ENCODE assay signal across 8 cellular contexts in the genomic region with DNA sequence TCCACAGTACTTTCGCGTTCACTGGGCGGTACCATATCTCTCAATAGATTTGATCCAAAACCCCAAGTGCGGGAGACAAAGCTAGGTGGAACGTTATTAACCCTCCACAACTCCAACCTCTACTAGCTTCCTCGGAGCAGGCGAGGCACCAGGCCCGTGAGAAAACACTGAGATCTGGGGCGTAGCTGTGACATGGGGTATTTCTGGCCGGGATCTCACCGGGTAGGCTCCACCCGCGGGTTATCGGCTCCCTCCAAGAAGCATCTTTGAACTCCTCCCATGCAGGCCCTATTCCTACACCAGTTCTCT. TPM values are rescaled to one million over a fixed set of nuclear protein-coding genes. Genes with fewer than 3 reads are reported as not detected.
DNase-seq lines count a peak whose midpoint lies in the region; ATAC-seq and TF ChIP-seq lines count a peak whose summit lies in the region.

No MANE protein-coding gene starts in this region.

- no peak for TF ChIP-seq POLR2A in IMR-90 (IDR thresholded peaks at IDR 0.05; ENCODE audit: low read depth, low read length)

- H3K4me2 ChIP-seq in IMR-90 (ENCODE audit: low read depth, low read length) (peak overlapping the region; percentile 82), mesendoderm (ENCODE audit: low read length) (peak overlapping the region; percentile 81)

- H3K36me3 ChIP-seq in IMR-90 (ENCODE audit: control insufficient read depth, insufficient read depth, low read length) (no peaks in the 10 kb centered on the region), mesendoderm (ENCODE audit: control insufficient read depth, insufficient read depth, low read length) (no peaks in the 10 kb centered on the region), aorta (ENCODE audit: control insufficient read depth in 1 of 2, insufficient read depth in 2 of 2, low read length in 1 of 2) (no peaks in the 10 kb centered on the region)

- POLR2A ChIA-PET in IMR-90 (lab: Charles Lee; ENCODE audit: unreplicated experiment), result interaction anchor here (0.6 kb wide), 1 partner anchor 385 kb away, joined by 4 read pairs; no protein-coding TSS in a partner anchor

- H2BK15ac ChIP-seq in IMR-90 (ENCODE audit: low read depth, low read length) (peak overlapping the region; percentile 58; the same call in 1 of the 3 replicates), mesendoderm (replicated peaks; ENCODE audit: low read depth) (no peak overlapping the region)

- H3K4me3 ChIP-seq in IMR-90 (ENCODE audit: insufficient read depth, low read depth, low read length) (peak overlapping the region; percentile 68), mesendoderm (ENCODE audit: low read length) (peak overlapping the region; percentile 80), aorta (ENCODE audit: low read length in 2 of 2) (peak overlapping the region; percentile 68 to 86)

- H3K4me3 Mint-ChIP-seq in chondrocyte (ENCODE audit: unreplicated experiment), result peak overlapping the region; percentile 89

- 0 out of 2 replicates have a peak overlapping the region, but pooled peaks have one; percentile 10 for H3K18ac ChIP-seq in IMR-90 (ENCODE audit: low read depth, low read length)
- no peak overlapping the region for H3K18ac ChIP-seq in mesendoderm (ENCODE audit: low read length)

- H3K9ac ChIP-seq in IMR-90 (ENCODE audit: low read depth, low read length) (peak overlapping the region; percentile 73), mesendoderm (ENCODE audit: low read length) (peak overlapping the region; percentile 71)

- H2BK120ac ChIP-seq in IMR-90 (ENCODE audit: low read depth, low read length) (peak overlapping the region; percentile 37), mesendoderm (ENCODE audit: low read depth, low read length) (no peak overlapping the region)

- H3K79me2 ChIP-seq in mesendoderm (ENCODE audit: control insufficient read depth, insufficient read depth, low read length), result no peaks in the 10 kb centered on the region

- DNase-seq in IMR-90 (no peak), chondrocyte (ENCODE audit: low spot score) (peak; percentile 53), mesendoderm (no peak), aorta (no peak), NCI-H69 (lab: John Stamatoyannopoulos, UW) (no peak), DMS 273 treated with DMSO at 0.1 percent for 48 hours (lab: John Stamatoyannopoulos, UW) (no peak)

- H3K4ac ChIP-seq in IMR-90 (ENCODE audit: low read depth, low read length), result peak overlapping the region; percentile 77
- H3K4ac ChIP-seq in mesendoderm (ENCODE audit: low read depth, low read length), result no peak overlapping the region

- no peaks in the 10 kb centered on the region for H3K4me1 ChIP-seq in IMR-90 (ENCODE audit: control insufficient read depth, insufficient read depth, low read length)
- no peaks in the 10 kb centered on the region for H3K4me1 ChIP-seq in mesendoderm (ENCODE audit: control insufficient read depth, low read depth, low read length)
- peaks cover 0 to 2% of the 10 kb centered on the region in 2 donors for H3K4me1 ChIP-seq in aorta (ENCODE audit: control insufficient read depth in 1 of 2, insufficient read depth in 2 of 2, low read length in 2 of 2)

- H3K9me1 ChIP-seq in IMR-90 (ENCODE audit: insufficient read depth, low read length), result no peaks in the 10 kb centered on the region

- no peak for TF ChIP-seq CTCF in IMR-90 (conservative IDR thresholded peaks at IDR 0.05; ENCODE audit: low read depth, low read length)
- TF ChIP-seq CTCF in chondrocyte (IDR thresholded peaks at IDR 0.05), result no peak

- CTCF ChIA-PET in IMR-90 (lab: Yijun Ruan, JAX), result no interaction called here

- WGBS in IMR-90 (ENCODE audit: extremely low coverage in 2 of 2, insufficient read length in 1 of 2), 2 experiments, result no CpG with 5 or more reads among the region's 14 CpGs
- WGBS in mesendoderm (ENCODE audit: extremely low coverage, insufficient coverage, low lambda C conversion rate), result no CpG with 5 or more reads among the region's 14 CpGs
- WGBS in aorta, 2 donors, result 0 to 1% methylated on average over 14 of the region's 14 CpGs

- dilution Hi-C loops in IMR-90 (cut with HindIII; ENCODE audit: low sequenced_read_pairs, unreplicated experiment), result no loop called here

- H4K5ac ChIP-seq in IMR-90 (ENCODE audit: low read depth, low read length), result peak overlapping the region; percentile 79
- H4K5ac ChIP-seq in mesendoderm (ENCODE audit: low read length), result no peak overlapping the region

- H3K23ac ChIP-seq in IMR-90 (ENCODE audit: low read depth, low read length) (peak overlapping the region; percentile 37; the same call in 1 of the 2 replicates), mesendoderm (ENCODE audit: low read length) (no peak overlapping the region)

- H3K56ac ChIP-seq in IMR-90 (ENCODE audit: extremely low read depth, insufficient read depth, low read length) (peak overlapping the region; percentile 76), mesendoderm (ENCODE audit: low read length) (peak overlapping the region; percentile 86)

- H3K79me1 ChIP-seq in IMR-90 (ENCODE audit: low read depth in 1 of 2, low read length in 2 of 2), result peaks cover 13 to 20% of the 10 kb centered on the region in 2 experiments; a peak in 3 of 4 replicates
- no peaks in the 10 kb centered on the region for H3K79me1 ChIP-seq in mesendoderm (ENCODE audit: low read length)

- H2AK5ac ChIP-seq in IMR-90 (ENCODE audit: low read depth, low read length), result no peak overlapping the region
- no peak overlapping the region for H2AK5ac ChIP-seq in mesendoderm (ENCODE audit: low read length)

- H3K27ac ChIP-seq in IMR-90 (ENCODE audit: insufficient read depth, low read length), result peak overlapping the region; percentile 59
- H3K27ac ChIP-seq in mesendoderm (ENCODE audit: low read depth, low read length), result no peak overlapping the region
- H3K27ac ChIP-seq in aorta (ENCODE audit: low read depth in 1 of 2, low read length in 2 of 2), result no peak overlapping the region

- H4K91ac ChIP-seq in IMR-90 (ENCODE audit: insufficient read depth, low read depth, low read length), result peak overlapping the region; percentile 40

- in situ Hi-C loops in IMR-90 (cut with MboI; ENCODE audit: low sequenced_read_pairs), result no loop called here

- TF ChIP-seq RAD21 in IMR-90 (IDR thresholded peaks at IDR 0.05; ENCODE audit: low read length), result no peak

- H2AFZ ChIP-seq in IMR-90 (replicated peaks; ENCODE audit: low read length, poor library complexity), result peak overlapping the region; percentile 99

- no peaks in the 10 kb centered on the region for H3K27me3 ChIP-seq in IMR-90 (ENCODE audit: control insufficient read depth, insufficient read depth, low read length)
- H3K27me3 ChIP-seq in mesendoderm (ENCODE audit: insufficient read depth, low read length, poor library complexity), result no peaks in the 10 kb centered on the region
- no peaks in the 10 kb centered on the region for H3K27me3 ChIP-seq in aorta (ENCODE audit: control insufficient read depth in 1 of 2, insufficient read depth in 2 of 2, low read length in 1 of 2)

- H3K9me3 ChIP-seq in IMR-90 (ENCODE audit: control insufficient read depth, insufficient read depth, low read length), result no peaks in the 10 kb centered on the region
- no peaks in the 10 kb centered on the region for H3K9me3 ChIP-seq in aorta (ENCODE audit: control insufficient read depth, low read length)

- intact Hi-C loops in IMR-90 (cut with micrococcal nuclease), result loop anchor here (10.0 kb wide), 1 partner anchor 1054 kb away; a partner anchor contains a TSS
- intact Hi-C loops in aorta (cut with DNase I), result no loop called here

- H3K14ac ChIP-seq in IMR-90 (replicated peaks; ENCODE audit: low read depth, low read length), result peak overlapping the region; percentile 77

- peak overlapping the region; percentile 45 for H2AK9ac ChIP-seq in IMR-90 (replicated peaks; ENCODE audit: low read depth, low read length, poor library complexity)

- H3K27me3 Mint-ChIP-seq in chondrocyte (ENCODE audit: low read depth), result peaks cover 3% of the 10 kb centered on the region

- no peaks in the 10 kb centered on the region for H3K36me3 Mint-ChIP-seq in chondrocyte (ENCODE audit: low read depth)

- no peaks in the 10 kb centered on the region for H3K9me3 Mint-ChIP-seq in chondrocyte (ENCODE audit: low read depth)

- H3K27ac Mint-ChIP-seq in chondrocyte (ENCODE audit: unreplicated experiment), result peak overlapping the region; percentile 95

- BruUV-seq in IMR-90 (replicated peaks; lab: Mats Ljungman, UMichigan), result no TSS peak

- no peaks in the 10 kb centered on the region for H4K20me1 ChIP-seq in IMR-90 (ENCODE audit: insufficient read depth, low read length)

- H2BK20ac ChIP-seq in IMR-90 (ENCODE audit: low read depth, low read length), result no peak overlapping the region

- H2BK5ac ChIP-seq in IMR-90 (ENCODE audit: low read depth, low read length, poor library complexity, severe bottlenecking) (peak overlapping the region; percentile 9), mesendoderm (ENCODE audit: low read length) (no peak overlapping the region)

- H3K4me1 Mint-ChIP-seq in chondrocyte (ENCODE audit: low read depth), result peaks cover 33% of the 10 kb centered on the region

- H4K8ac ChIP-seq in IMR-90 (ENCODE audit: low read depth in 2 of 2, low read length in 2 of 2), result peak overlapping the region; percentile 74 to 99
- no peak overlapping the region for H4K8ac ChIP-seq in mesendoderm (ENCODE audit: low read depth, low read length)

- ATAC-seq in GM18502 (IDR thresholded peaks at IDR 0.05; ENCODE audit: poor library complexity, unreplicated experiment) (peak; percentile 75), GM21723 (IDR thresholded peaks at IDR 0.05; ENCODE audit: unreplicated experiment) (peak; percentile 65), IMR-90 (ENCODE audit: low read depth) (peak; percentile 70), aorta (ENCODE audit: low FRiP score) (peak; percentile 86)

TF ChIP-seq in IMR-90, 13 proteins besides CTCF, POLR2A, EP300 and RAD21 (continues in another document):
- TF ChIP-seq CEBPB (IDR thresholded peaks at IDR 0.05; ENCODE audit: low read depth, low read length), result no peak
- no peak for TF ChIP-seq MAFK (IDR thresholded peaks at IDR 0.05; ENCODE audit: low read depth, low read length)
- no peak for TF ChIP-seq FOS (IDR thresholded peaks at IDR 0.05; ENCODE audit: low read depth, low read length)

RNA-seq across cellular contexts. Expression of a gene that starts 0.3 kb away (rescaled TPM):
- total RNA-seq in IMR-90 (2012; rRNA removed), result 67.9 and 84.4 TPM in 2 replicates
- polyA plus RNA-seq in IMR-90 (2012; rRNA removed), result 19.3 and 25.1 TPM in 2 replicates
- polyA plus RNA-seq in IMR-90 (2012; cell fraction: cytosol; rRNA removed), result 6.7 and 9.7 TPM in 2 replicates
- polyA plus RNA-seq in IMR-90 (2012; cell fraction: nucleus; rRNA removed; ENCODE audit: low replicate concordance), result 4.9 and 19.5 TPM in 2 replicates
- total RNA-seq in chondrocyte, result 44.6 to 60.5 TPM (median 46.4 TPM) in 3 replicates
- polyA plus RNA-seq in mesendoderm (2013, experiment 1 of 2), result 19.4 TPM
- 19.8 TPM for polyA plus RNA-seq in mesendoderm (2013, experiment 2 of 2)
- total RNA-seq in aorta, result 10 to 100 TPM; 28.7 to 36.2 TPM
- 10 to 100 TPM; 20.0 to 32.8 TPM for polyA plus RNA-seq in aorta

RNA-seq across cellular contexts. Expression of a gene that starts 12.0 kb away (rescaled TPM):
- total RNA-seq in IMR-90 (2012; rRNA removed), result 0.36 and 0.56 TPM in 2 replicates
- polyA plus RNA-seq in IMR-90 (2012; rRNA removed), result 0.17 TPM in 1 of 2 replicates, not detected in the other
- polyA plus RNA-seq in IMR-90 (2012; cell fraction: cytosol; rRNA removed), result not detected in 2 replicates
- 0.10 and 0.66 TPM in 2 replicates for polyA plus RNA-seq in IMR-90 (2012; cell fraction: nucleus; rRNA removed; ENCODE audit: low replicate concordance)
- 1.8 to 3.8 TPM (median 2.3 TPM) in 3 replicates for total RNA-seq in chondrocyte
- polyA plus RNA-seq in mesendoderm (2013, experiment 1 of 2), result 1.1 TPM
- 1.3 TPM for polyA plus RNA-seq in mesendoderm (2013, experiment 2 of 2)
- total RNA-seq in aorta, result 1 to 10 TPM; 1.7 to 2.5 TPM
- polyA plus RNA-seq in aorta, result 1 to 10 TPM; 1.8 to 4.9 TPM
